In the genomic region with DNA sequence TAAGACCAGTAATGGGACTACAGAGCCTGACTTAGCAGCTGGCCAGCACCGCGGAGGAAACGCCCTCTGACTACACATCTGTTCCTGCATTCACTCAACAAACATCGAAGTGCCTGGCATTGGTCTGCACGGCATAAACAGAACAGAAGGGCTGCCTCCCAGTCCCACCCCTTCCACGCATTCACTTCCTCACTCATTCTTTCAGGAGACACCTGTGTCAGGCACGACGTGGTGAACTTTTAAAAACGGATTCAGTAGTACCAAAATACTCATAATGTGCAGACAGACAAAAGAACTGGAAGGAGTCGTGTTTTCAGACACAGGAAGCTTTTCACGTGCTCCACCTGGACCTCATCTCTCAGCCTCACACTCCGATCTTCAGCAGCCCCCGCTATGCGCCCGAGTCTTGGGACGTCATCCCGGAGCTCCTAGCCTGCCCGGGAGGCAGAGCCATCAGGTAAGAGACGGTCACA, we compare ENCODE assay signal across 1 cellular context.
TF ChIP-seq lines count a peak whose summit lies in the region.

No MANE protein-coding gene starts in this region.

TF ChIP-seq in K562, 482 proteins besides CTCF, POLR2A, EP300 and RAD21 (continued from another document):
- TF ChIP-seq, protein P1, sequence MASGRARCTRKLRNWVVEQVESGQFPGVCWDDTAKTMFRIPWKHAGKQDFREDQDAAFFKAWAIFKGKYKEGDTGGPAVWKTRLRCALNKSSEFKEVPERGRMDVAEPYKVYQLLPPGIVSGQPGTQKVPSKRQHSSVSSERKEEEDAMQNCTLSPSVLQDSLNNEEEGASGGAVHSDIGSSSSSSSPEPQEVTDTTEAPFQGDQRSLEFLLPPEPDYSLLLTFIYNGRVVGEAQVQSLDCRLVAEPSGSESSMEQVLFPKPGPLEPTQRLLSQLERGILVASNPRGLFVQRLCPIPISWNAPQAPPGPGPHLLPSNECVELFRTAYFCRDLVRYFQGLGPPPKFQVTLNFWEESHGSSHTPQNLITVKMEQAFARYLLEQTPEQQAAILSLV (tag; IDR thresholded peaks at IDR 0.05), result no peak
- TF ChIP-seq GTF2E2 (tag; IDR thresholded peaks at IDR 0.05) (no peak), ZNF41 (CRISPR knock-in tag; conservative IDR thresholded peaks at IDR 0.05) (no peak), SAFB (IDR thresholded peaks at IDR 0.05; ENCODE audit: borderline replicate concordance, low read depth, low read length) (no peak), ZNF197 (CRISPR knock-in tag; IDR thresholded peaks at IDR 0.05; ENCODE audit: low read depth) (no peak), CAMTA2 (CRISPR knock-in tag; conservative IDR thresholded peaks at IDR 0.05) (no peak), ZNF212 (CRISPR knock-in tag; IDR thresholded peaks at IDR 0.05) (no peak), CHCHD3 (CRISPR knock-in tag; IDR thresholded peaks at IDR 0.05) (no peak), FOXJ3 (CRISPR knock-in tag; IDR thresholded peaks at IDR 0.05) (no peak), ZFP36 (IDR thresholded peaks at IDR 0.05; ENCODE audit: low read depth, low read length, partially characterized antibody) (peak; percentile 30), PHB2 (IDR thresholded peaks at IDR 0.05; ENCODE audit: low read depth) (no peak), CEBPB (tag; IDR thresholded peaks at IDR 0.05) (no peak), ARHGAP35 (IDR thresholded peaks at IDR 0.05; ENCODE audit: partially characterized antibody) (no peak), LARP7 (IDR thresholded peaks at IDR 0.05) (no peak)
- TF ChIP-seq, protein P2, sequence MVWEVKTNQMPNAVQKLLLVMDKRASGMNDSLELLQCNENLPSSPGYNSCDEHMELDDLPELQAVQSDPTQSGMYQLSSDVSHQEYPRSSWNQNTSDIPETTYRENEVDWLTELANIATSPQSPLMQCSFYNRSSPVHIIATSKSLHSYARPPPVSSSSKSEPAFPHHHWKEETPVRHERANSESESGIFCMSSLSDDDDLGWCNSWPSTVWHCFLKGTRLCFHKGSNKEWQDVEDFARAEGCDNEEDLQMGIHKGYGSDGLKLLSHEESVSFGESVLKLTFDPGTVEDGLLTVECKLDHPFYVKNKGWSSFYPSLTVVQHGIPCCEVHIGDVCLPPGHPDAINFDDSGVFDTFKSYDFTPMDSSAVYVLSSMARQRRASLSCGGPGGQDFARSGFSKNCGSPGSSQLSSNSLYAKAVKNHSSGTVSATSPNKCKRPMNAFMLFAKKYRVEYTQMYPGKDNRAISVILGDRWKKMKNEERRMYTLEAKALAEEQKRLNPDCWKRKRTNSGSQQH (CRISPR knock-in tag; IDR thresholded peaks at IDR 0.05), result no peak
- TF ChIP-seq, protein P3, sequence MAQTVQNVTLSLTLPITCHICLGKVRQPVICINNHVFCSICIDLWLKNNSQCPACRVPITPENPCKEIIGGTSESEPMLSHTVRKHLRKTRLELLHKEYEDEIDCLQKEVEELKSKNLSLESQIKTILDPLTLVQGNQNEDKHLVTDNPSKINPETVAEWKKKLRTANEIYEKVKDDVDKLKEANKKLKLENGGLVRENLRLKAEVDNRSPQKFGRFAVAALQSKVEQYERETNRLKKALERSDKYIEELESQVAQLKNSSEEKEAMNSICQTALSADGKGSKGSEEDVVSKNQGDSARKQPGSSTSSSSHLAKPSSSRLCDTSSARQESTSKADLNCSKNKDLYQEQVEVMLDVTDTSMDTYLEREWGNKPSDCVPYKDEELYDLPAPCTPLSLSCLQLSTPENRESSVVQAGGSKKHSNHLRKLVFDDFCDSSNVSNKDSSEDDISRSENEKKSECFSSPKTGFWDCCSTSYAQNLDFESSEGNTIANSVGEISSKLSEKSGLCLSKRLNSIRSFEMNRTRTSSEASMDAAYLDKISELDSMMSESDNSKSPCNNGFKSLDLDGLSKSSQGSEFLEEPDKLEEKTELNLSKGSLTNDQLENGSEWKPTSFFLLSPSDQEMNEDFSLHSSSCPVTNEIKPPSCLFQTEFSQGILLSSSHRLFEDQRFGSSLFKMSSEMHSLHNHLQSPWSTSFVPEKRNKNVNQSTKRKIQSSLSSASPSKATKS (CRISPR knock-in tag; IDR thresholded peaks at IDR 0.05), result no peak
- TF ChIP-seq, protein P4, sequence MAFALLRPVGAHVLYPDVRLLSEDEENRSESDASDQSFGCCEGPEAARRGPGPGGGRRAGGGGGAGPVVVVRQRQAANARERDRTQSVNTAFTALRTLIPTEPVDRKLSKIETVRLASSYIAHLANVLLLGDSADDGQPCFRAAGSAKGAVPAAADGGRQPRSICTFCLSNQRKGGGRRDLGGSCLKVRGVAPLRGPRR (CRISPR knock-in tag; IDR thresholded peaks at IDR 0.05), result no peak
- TF ChIP-seq, protein P5, sequence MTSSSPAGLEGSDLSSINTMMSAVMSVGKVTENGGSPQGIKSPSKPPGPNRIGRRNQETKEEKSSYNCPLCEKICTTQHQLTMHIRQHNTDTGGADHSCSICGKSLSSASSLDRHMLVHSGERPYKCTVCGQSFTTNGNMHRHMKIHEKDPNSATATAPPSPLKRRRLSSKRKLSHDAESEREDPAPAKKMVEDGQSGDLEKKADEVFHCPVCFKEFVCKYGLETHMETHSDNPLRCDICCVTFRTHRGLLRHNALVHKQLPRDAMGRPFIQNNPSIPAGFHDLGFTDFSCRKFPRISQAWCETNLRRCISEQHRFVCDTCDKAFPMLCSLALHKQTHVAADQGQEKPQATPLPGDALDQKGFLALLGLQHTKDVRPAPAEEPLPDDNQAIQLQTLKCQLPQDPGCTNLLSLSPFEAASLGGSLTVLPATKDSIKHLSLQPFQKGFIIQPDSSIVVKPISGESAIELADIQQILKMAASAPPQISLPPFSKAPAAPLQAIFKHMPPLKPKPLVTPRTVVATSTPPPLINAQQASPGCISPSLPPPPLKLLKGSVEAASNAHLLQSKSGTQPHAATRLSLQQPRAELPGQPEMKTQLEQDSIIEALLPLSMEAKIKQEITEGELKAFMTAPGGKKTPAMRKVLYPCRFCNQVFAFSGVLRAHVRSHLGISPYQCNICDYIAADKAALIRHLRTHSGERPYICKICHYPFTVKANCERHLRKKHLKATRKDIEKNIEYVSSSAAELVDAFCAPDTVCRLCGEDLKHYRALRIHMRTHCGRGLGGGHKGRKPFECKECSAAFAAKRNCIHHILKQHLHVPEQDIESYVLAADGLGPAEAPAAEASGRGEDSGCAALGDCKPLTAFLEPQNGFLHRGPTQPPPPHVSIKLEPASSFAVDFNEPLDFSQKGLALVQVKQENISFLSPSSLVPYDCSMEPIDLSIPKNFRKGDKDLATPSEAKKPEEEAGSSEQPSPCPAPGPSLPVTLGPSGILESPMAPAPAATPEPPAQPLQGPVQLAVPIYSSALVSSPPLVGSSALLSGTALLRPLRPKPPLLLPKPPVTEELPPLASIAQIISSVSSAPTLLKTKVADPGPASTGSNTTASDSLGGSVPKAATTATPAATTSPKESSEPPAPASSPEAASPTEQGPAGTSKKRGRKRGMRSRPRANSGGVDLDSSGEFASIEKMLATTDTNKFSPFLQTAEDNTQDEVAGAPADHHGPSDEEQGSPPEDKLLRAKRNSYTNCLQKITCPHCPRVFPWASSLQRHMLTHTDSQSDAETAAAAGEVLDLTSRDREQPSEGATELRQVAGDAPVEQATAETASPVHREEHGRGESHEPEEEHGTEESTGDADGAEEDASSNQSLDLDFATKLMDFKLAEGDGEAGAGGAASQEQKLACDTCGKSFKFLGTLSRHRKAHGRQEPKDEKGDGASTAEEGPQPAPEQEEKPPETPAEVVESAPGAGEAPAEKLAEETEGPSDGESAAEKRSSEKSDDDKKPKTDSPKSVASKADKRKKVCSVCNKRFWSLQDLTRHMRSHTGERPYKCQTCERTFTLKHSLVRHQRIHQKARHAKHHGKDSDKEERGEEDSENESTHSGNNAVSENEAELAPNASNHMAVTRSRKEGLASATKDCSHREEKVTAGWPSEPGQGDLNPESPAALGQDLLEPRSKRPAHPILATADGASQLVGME (CRISPR knock-in tag; IDR thresholded peaks at IDR 0.05), result no peak; the same call in 1 of the 2 replicates
- TF ChIP-seq, protein P6, sequence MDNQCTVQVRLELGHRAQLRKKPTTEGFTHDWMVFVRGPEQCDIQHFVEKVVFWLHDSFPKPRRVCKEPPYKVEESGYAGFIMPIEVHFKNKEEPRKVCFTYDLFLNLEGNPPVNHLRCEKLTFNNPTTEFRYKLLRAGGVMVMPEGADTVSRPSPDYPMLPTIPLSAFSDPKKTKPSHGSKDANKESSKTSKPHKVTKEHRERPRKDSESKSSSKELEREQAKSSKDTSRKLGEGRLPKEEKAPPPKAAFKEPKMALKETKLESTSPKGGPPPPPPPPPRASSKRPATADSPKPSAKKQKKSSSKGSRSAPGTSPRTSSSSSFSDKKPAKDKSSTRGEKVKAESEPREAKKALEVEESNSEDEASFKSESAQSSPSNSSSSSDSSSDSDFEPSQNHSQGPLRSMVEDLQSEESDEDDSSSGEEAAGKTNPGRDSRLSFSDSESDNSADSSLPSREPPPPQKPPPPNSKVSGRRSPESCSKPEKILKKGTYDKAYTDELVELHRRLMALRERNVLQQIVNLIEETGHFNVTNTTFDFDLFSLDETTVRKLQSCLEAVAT (IDR thresholded peaks at IDR 0.05), result peak in 1 of 2 experiments; percentile 66; a peak in 1 of 4 replicates
- TF ChIP-seq, protein P7, sequence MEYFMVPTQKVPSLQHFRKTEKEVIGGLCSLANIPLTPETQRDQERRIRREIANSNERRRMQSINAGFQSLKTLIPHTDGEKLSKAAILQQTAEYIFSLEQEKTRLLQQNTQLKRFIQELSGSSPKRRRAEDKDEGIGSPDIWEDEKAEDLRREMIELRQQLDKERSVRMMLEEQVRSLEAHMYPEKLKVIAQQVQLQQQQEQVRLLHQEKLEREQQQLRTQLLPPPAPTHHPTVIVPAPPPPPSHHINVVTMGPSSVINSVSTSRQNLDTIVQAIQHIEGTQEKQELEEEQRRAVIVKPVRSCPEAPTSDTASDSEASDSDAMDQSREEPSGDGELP (CRISPR knock-in tag; IDR thresholded peaks at IDR 0.05; ENCODE audit: borderline replicate concordance), result peak; percentile 87
